1 cellular context compared by ENCODE assay signal in genomic region chr6:49556429-49556837, GRCh38.
TF ChIP-seq lines count a peak whose summit lies in the region.

No MANE protein-coding gene starts in this region.

TF ChIP-seq in HEK293, 187 proteins besides CTCF, POLR2A, EP300 and RAD21 (continued from another document and continues in another):
- TF ChIP-seq REST (tag by site-specific recombination; IDR thresholded peaks at IDR 0.05) = no peak
- no peak for TF ChIP-seq ZNF623 (tag by site-specific recombination; IDR thresholded peaks at IDR 0.05)
- no peak for TF ChIP-seq HOXC10 (CRISPR knock-in tag; IDR thresholded peaks at IDR 0.05)
- no peak for TF ChIP-seq ZNF664 (tag by site-specific recombination; IDR thresholded peaks at IDR 0.05)
- TF ChIP-seq, protein P1, sequence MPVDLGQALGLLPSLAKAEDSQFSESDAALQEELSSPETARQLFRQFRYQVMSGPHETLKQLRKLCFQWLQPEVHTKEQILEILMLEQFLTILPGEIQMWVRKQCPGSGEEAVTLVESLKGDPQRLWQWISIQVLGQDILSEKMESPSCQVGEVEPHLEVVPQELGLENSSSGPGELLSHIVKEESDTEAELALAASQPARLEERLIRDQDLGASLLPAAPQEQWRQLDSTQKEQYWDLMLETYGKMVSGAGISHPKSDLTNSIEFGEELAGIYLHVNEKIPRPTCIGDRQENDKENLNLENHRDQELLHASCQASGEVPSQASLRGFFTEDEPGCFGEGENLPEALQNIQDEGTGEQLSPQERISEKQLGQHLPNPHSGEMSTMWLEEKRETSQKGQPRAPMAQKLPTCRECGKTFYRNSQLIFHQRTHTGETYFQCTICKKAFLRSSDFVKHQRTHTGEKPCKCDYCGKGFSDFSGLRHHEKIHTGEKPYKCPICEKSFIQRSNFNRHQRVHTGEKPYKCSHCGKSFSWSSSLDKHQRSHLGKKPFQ (tag by site-specific recombination; IDR thresholded peaks at IDR 0.05) = no peak
- TF ChIP-seq ZNF580 (tag by site-specific recombination; IDR thresholded peaks at IDR 0.05) = no peak
- peak; percentile 98 for TF ChIP-seq SP7 (tag by site-specific recombination; IDR thresholded peaks at IDR 0.05)
- TF ChIP-seq ZNF670 (tag by site-specific recombination; IDR thresholded peaks at IDR 0.05; ENCODE audit: low read depth) = no peak
- no peak for TF ChIP-seq YY1 (tag by site-specific recombination; IDR thresholded peaks at IDR 0.05)
- TF ChIP-seq KLF7 (tag by site-specific recombination; IDR thresholded peaks at IDR 0.05; ENCODE audit: borderline replicate concordance) = no peak
- TF ChIP-seq TRIM28 (IDR thresholded peaks at IDR 0.05; ENCODE audit: borderline replicate concordance, low read length) = no peak
- no peak for TF ChIP-seq ZSCAN23 (tag by site-specific recombination; IDR thresholded peaks at IDR 0.05)
- peak; percentile 24; the same call in 1 of the 2 replicates for TF ChIP-seq SP2 (tag by site-specific recombination; IDR thresholded peaks at IDR 0.05)
- no peak for TF ChIP-seq ZNF776 (tag by site-specific recombination; IDR thresholded peaks at IDR 0.05; ENCODE audit: borderline replicate concordance)
- no peak for TF ChIP-seq ZNF747 (tag by site-specific recombination; IDR thresholded peaks at IDR 0.05)
- TF ChIP-seq ZBTB10 (tag by site-specific recombination; IDR thresholded peaks at IDR 0.05) = no peak
- TF ChIP-seq, protein P2, sequence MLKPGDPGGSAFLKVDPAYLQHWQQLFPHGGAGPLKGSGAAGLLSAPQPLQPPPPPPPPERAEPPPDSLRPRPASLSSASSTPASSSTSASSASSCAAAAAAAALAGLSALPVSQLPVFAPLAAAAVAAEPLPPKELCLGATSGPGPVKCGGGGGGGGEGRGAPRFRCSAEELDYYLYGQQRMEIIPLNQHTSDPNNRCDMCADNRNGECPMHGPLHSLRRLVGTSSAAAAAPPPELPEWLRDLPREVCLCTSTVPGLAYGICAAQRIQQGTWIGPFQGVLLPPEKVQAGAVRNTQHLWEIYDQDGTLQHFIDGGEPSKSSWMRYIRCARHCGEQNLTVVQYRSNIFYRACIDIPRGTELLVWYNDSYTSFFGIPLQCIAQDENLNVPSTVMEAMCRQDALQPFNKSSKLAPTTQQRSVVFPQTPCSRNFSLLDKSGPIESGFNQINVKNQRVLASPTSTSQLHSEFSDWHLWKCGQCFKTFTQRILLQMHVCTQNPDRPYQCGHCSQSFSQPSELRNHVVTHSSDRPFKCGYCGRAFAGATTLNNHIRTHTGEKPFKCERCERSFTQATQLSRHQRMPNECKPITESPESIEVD (tag by site-specific recombination; IDR thresholded peaks at IDR 0.05) = peak; percentile 76
- no peak for TF ChIP-seq ZNF423 (tag by site-specific recombination; IDR thresholded peaks at IDR 0.05)
- no peak for TF ChIP-seq ZNF155 (tag by site-specific recombination; IDR thresholded peaks at IDR 0.05)
- TF ChIP-seq, protein P3, sequence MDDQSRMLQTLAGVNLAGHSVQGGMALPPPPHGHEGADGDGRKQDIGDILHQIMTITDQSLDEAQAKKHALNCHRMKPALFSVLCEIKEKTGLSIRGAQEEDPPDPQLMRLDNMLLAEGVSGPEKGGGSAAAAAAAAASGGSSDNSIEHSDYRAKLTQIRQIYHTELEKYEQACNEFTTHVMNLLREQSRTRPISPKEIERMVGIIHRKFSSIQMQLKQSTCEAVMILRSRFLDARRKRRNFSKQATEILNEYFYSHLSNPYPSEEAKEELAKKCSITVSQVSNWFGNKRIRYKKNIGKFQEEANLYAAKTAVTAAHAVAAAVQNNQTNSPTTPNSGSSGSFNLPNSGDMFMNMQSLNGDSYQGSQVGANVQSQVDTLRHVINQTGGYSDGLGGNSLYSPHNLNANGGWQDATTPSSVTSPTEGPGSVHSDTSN (CRISPR knock-in tag; IDR thresholded peaks at IDR 0.05) = no peak
- TF ChIP-seq ZNF266 (tag by site-specific recombination; IDR thresholded peaks at IDR 0.05; ENCODE audit: low read depth) = no peak
- no peak for TF ChIP-seq ZNF274 (IDR thresholded peaks at IDR 0.05; ENCODE audit: low read length)
- no peak for TF ChIP-seq ZNF274 (tag by site-specific recombination; IDR thresholded peaks at IDR 0.05; ENCODE audit: borderline replicate concordance)
- TF ChIP-seq ZBTB44 (tag by site-specific recombination; IDR thresholded peaks at IDR 0.05) = peak; percentile 96
- peak; percentile 28; the same call in 1 of the 2 replicates for TF ChIP-seq IKZF3 (tag by site-specific recombination; IDR thresholded peaks at IDR 0.05)
- TF ChIP-seq ZNF600 (tag by site-specific recombination; IDR thresholded peaks at IDR 0.05) = no peak
- TF ChIP-seq, protein P4, sequence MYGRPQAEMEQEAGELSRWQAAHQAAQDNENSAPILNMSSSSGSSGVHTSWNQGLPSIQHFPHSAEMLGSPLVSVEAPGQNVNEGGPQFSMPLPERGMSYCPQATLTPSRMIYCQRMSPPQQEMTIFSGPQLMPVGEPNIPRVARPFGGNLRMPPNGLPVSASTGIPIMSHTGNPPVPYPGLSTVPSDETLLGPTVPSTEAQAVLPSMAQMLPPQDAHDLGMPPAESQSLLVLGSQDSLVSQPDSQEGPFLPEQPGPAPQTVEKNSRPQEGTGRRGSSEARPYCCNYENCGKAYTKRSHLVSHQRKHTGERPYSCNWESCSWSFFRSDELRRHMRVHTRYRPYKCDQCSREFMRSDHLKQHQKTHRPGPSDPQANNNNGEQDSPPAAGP (tag by site-specific recombination; IDR thresholded peaks at IDR 0.05) = peak; percentile 91
- TF ChIP-seq SCRT1 (tag by site-specific recombination; IDR thresholded peaks at IDR 0.05; ENCODE audit: borderline replicate concordance) = no peak
- peak; percentile 53 for TF ChIP-seq ZNF366 (tag by site-specific recombination; conservative IDR thresholded peaks at IDR 0.05)
- 0 out of 2 replicates have a peak, but pooled peaks have one; percentile 14 for TF ChIP-seq ZNF10 (tag by site-specific recombination; IDR thresholded peaks at IDR 0.05)
- TF ChIP-seq ZNF529 (tag by site-specific recombination; IDR thresholded peaks at IDR 0.05; ENCODE audit: insufficient replicate concordance) = no peak
- no peak for TF ChIP-seq ZNF214 (tag by site-specific recombination; IDR thresholded peaks at IDR 0.05; ENCODE audit: borderline replicate concordance)
- no peak for TF ChIP-seq ZNF202 (tag by site-specific recombination; IDR thresholded peaks at IDR 0.05; ENCODE audit: borderline replicate concordance)
- no peak for TF ChIP-seq BCL6B (tag by site-specific recombination; IDR thresholded peaks at IDR 0.05)
- TF ChIP-seq ZBTB7A (tag by site-specific recombination; IDR thresholded peaks at IDR 0.05; ENCODE audit: low read depth) = no peak
- no peak for TF ChIP-seq ZNF280D (tag by site-specific recombination; IDR thresholded peaks at IDR 0.05)
- TF ChIP-seq ZNF391 (tag by site-specific recombination; IDR thresholded peaks at IDR 0.05; ENCODE audit: borderline replicate concordance, low read depth) = no peak
